In genomic region chr14:60722836-60723217, GRCh38 we compare ENCODE assay signal across 8 cellular contexts. TPM values are rescaled to one million over a fixed set of nuclear protein-coding genes. Genes with fewer than 3 reads are reported as not detected.
DNase-seq lines count a peak whose midpoint lies in the region; ATAC-seq and TF ChIP-seq lines count a peak whose summit lies in the region.

No MANE protein-coding gene starts in this region.

- no peak for ATAC-seq in activated CD4-positive, alpha-beta T cell treated with anti-CD3 and anti-CD28 coated beads for 36 hours
- no peak for ATAC-seq in HG02981 (IDR thresholded peaks at IDR 0.05; ENCODE audit: unreplicated experiment)

- H3K27ac Mint-ChIP-seq in activated CD4-positive, alpha-beta T cell treated with anti-CD3 and anti-CD28 coated beads for 36 hours, result no peak overlapping the region
- H3K27ac Mint-ChIP-seq in nephron, result peak overlapping the region; percentile 89 to 95 (median 95)

- intact Hi-C loops in activated CD4-positive, alpha-beta T cell treated with anti-CD3 and anti-CD28 coated beads for 36 hours (cut with DNase I, micrococcal nuclease), result loop anchor here (1.0 to 5.0 kb wide), 7 partner anchors 11 to 299 kb away; partner anchors contain the start of genes SLC38A6 (in 2 of the 2), TRMT5 (in 2 of the 2) and MNAT1 (in 1 of the 2)

- DNase-seq in activated CD4-positive, alpha-beta T cell treated with anti-CD3 and anti-CD28 coated beads for 36 hours, result no peak
- no peak for DNase-seq in activated CD4-positive, alpha-beta T cell treated with anti-CD3 and anti-CD28 coated beads, Interleukin-2, amount 50 U/mL, for 1 hour
- DNase-seq in RWPE1 (ENCODE audit: low spot score) (peak; percentile 11), epithelial cell of prostate (ENCODE audit: low read depth, low spot score) (no peak), NCI-H1436 (lab: John Stamatoyannopoulos, UW) (no peak), NCI-H1436 treated with DMSO at 0.1 percent for 48 hours (lab: John Stamatoyannopoulos, UW) (no peak)

- TF ChIP-seq CTCF in RWPE1 (conservative IDR thresholded peaks at IDR 0.05; ENCODE audit: low read depth), result no peak
- no peak for TF ChIP-seq CTCF in nephron (IDR thresholded peaks at IDR 0.05; ENCODE audit: unreplicated experiment in 3 of 3)

- H3K4me1 Mint-ChIP-seq in activated CD4-positive, alpha-beta T cell treated with anti-CD3 and anti-CD28 coated beads for 36 hours, result peaks cover 16% of the 10 kb centered on the region
- peaks cover 40% of the 10 kb centered on the region for H3K4me1 Mint-ChIP-seq in nephron

- no peaks in the 10 kb centered on the region for H3K36me3 Mint-ChIP-seq in activated CD4-positive, alpha-beta T cell treated with anti-CD3 and anti-CD28 coated beads for 36 hours (ENCODE audit: low read depth)
- peaks cover 11% of the 10 kb centered on the region for H3K36me3 Mint-ChIP-seq in nephron (ENCODE audit: low read depth)

- no peaks in the 10 kb centered on the region for H3K9me3 Mint-ChIP-seq in activated CD4-positive, alpha-beta T cell treated with anti-CD3 and anti-CD28 coated beads for 36 hours (ENCODE audit: low read depth)
- no peaks in the 10 kb centered on the region for H3K9me3 Mint-ChIP-seq in nephron

- CTCF ChIA-PET in activated CD4-positive, alpha-beta T cell treated with anti-CD3 and anti-CD28 coated beads for 36 hours (lab: Charles Lee), result no interaction called here
- CTCF ChIA-PET in RWPE1 (lab: Yijun Ruan, JAX), result interaction anchor here (0.6 to 1.8 kb wide), 4 partner anchors 73 to 341 kb away, joined by 3 to 5 read pairs (median 4); partner anchors contain the start of gene SIX1

- H3K27me3 Mint-ChIP-seq in activated CD4-positive, alpha-beta T cell treated with anti-CD3 and anti-CD28 coated beads for 36 hours, result peaks cover 68% of the 10 kb centered on the region
- peaks cover 17% of the 10 kb centered on the region for H3K27me3 Mint-ChIP-seq in nephron (ENCODE audit: low read depth)

- H3K27ac ChIP-seq in RWPE1 (peak overlapping the region; percentile 85), epithelial cell of prostate (peak overlapping the region; percentile 50)

- peak overlapping the region; percentile 77 for H3K4me3 Mint-ChIP-seq in activated CD4-positive, alpha-beta T cell treated with anti-CD3 and anti-CD28 coated beads for 36 hours
- H3K4me3 Mint-ChIP-seq in nephron, result peak overlapping the region; percentile 90 to 99 (median 95)

- POLR2A ChIA-PET in activated CD4-positive, alpha-beta T cell treated with anti-CD3 and anti-CD28 coated beads for 36 hours (lab: Charles Lee), result interaction anchor here (0.5 kb wide), 1 partner anchor 110 kb away, joined by 3 read pairs; no protein-coding TSS in a partner anchor
- POLR2A ChIA-PET in RWPE1 (lab: Yijun Ruan, JAX; ENCODE audit: low non-redundant PET), result interaction anchor here (0.5 to 0.6 kb wide), 2 partner anchors 11 to 219 kb away, joined by 4 to 5 read pairs; no protein-coding TSS in a partner anchor

RNA-seq across cellular contexts. Expression of gene SIX4, which starts 1.3 kb away (rescaled TPM):
- under 1 TPM in 1 of 2 experiments, not detected in 1; 0.11 TPM for total RNA-seq in activated CD4-positive, alpha-beta T cell treated with anti-CD3 and anti-CD28 coated beads for 36 hours

RNA-seq across cellular contexts. Expression of gene MNAT1, which starts 11.7 kb away (rescaled TPM):
- total RNA-seq in activated CD4-positive, alpha-beta T cell treated with anti-CD3 and anti-CD28 coated beads for 36 hours, result 10 to 100 TPM; 36.2 to 40.3 TPM
